In genomic region chr17:2101448-2102257, GRCh38 we compare ENCODE assay signal across 8 cellular contexts.
DNase-seq lines count a peak whose midpoint lies in the region; ATAC-seq lines count a peak whose summit lies in the region.

No MANE protein-coding gene starts in this region.

- DNase-seq in HK-2 (ENCODE audit: unreplicated experiment) (peak; percentile 66), SHP77 treated with DMSO at 0.1 percent for 48 hours (lab: John Stamatoyannopoulos, UW) (peak; percentile 81), T47D (ENCODE audit: low read depth in 1 of 2, low spot score in 1 of 2) (peak; percentile 41 to 95), middle frontal gyrus (ENCODE audit: extremely low spot score, low spot score) (no peak), NCI-H82 (lab: John Stamatoyannopoulos, UW) (no peak)
- DNase-seq in stimulated activated CD4-positive, alpha-beta T cell treated with anti-CD3 and anti-CD28 coated beads, Interleukin-12 subunit alpha, Interleukin-12 subunit beta, amount 100 ng/mL, for 4 hours: peak; percentile 21

- in situ Hi-C loops in T47D (cut with HindIII; ENCODE audit: low pct_unique_long_range_greater_than_20kb, low sequenced_read_pairs): no loop called here

- ATAC-seq in GM19452 (IDR thresholded peaks at IDR 0.05; ENCODE audit: unreplicated experiment): no peak
- no peak for ATAC-seq in GM19324 (IDR thresholded peaks at IDR 0.05; ENCODE audit: low FRiP score, unreplicated experiment)

Comparison
In these comparisons a context has a peak if more than half of its experiments do, and no peak if none do; other contexts are left out.
1. DNase-seq: peak in HK-2 (single experiment), SHP77 treated with DMSO at 0.1 percent for 48 hours (single experiment), T47D (2 of 2) and stimulated activated CD4-positive, alpha-beta T cell treated with anti-CD3 and anti-CD28 coated beads, Interleukin-12 subunit alpha, Interleukin-12 subunit beta, amount 100 ng/mL, for 4 hours (single experiment); none in middle frontal gyrus (single experiment) and NCI-H82 (single experiment).